6 cellular contexts compared by ENCODE assay signal in the genomic region with DNA sequence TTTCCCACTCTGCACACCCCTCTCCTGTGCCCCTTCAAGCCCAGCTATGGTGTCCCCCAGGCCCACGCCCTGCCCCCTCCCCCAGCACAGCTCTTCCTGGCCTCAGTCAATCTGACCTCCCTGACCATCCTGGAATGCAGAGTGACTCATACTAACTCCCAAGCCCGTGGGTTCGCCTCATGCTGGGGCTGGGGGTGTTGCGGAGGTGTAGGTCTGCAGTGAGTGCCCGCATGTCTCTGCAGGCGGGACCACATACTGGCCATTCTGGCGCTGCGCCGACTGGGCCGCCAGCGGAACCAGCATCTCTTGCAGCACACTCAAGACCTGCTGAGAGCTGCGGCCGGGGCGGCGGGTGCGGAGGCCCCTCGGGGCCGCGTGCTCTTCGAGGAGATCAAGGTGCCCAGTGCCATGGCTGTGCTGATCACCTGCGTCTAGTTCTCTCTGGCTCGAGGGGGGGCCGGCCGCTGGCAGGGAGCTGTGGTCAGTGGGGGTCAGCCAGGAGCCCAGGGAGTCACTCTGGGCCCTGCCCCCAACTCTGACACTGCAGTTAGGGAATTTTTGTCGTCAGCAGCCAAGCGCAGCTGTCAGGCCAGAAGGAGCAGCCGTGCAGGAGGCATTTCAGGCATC. TPM values are rescaled to one million over a fixed set of nuclear protein-coding genes. Genes with fewer than 3 reads are reported as not detected.
DNase-seq lines count a peak whose midpoint lies in the region; ATAC-seq, FAIRE-seq and TF ChIP-seq lines count a peak whose summit lies in the region.

No MANE protein-coding gene starts in this region.

- H3K36me3 Mint-ChIP-seq in Calu3 (ENCODE audit: insufficient read depth, unreplicated experiment): peaks cover 16% of the 10 kb centered on the region

- ATAC-seq in lower lobe of right lung (peak; percentile 15 to 28), HG03571 (IDR thresholded peaks at IDR 0.05; ENCODE audit: unreplicated experiment) (no peak)

- DNase-seq in Calu3: no peak
- DNase-seq in T1000 (lab: John Stamatoyannopoulos, UW): peak; percentile 46
- no peak for DNase-seq in lower lobe of right lung
- DNase-seq in DMS153 (lab: John Stamatoyannopoulos, UW): no peak
- no peak for DNase-seq in small intestine

- no peaks in the 10 kb centered on the region for H3K9me3 Mint-ChIP-seq in Calu3 (ENCODE audit: low read depth, unreplicated experiment)

- H3K27me3 ChIP-seq in lower lobe of right lung (ENCODE audit: low read depth) (no peaks in the 10 kb centered on the region), small intestine (ENCODE audit: control insufficient read depth in 2 of 2, insufficient read depth in 2 of 2, low read length in 2 of 2) (no peaks in the 10 kb centered on the region)

- H3K27ac ChIP-seq in lower lobe of right lung: peak overlapping the region; percentile 68
- peak overlapping the region in 1 of 2 donors; percentile 85 for H3K27ac ChIP-seq in small intestine (ENCODE audit: low read depth in 1 of 2, low read length in 1 of 2)

- H3K27ac Mint-ChIP-seq in Calu3 (ENCODE audit: unreplicated experiment): no peak overlapping the region

- H3K27me3 Mint-ChIP-seq in Calu3 (ENCODE audit: unreplicated experiment): no peaks in the 10 kb centered on the region

- TF ChIP-seq CTCF in Calu3 (IDR thresholded peaks at IDR 0.05; ENCODE audit: unreplicated experiment) (no peak), lower lobe of right lung (IDR thresholded peaks at IDR 0.05) (no peak)

- 72 to 87% (median 78%) methylated on average over 27 of the region's 27 CpGs for WGBS in small intestine, 3 donors

- H3K4me3 ChIP-seq in lower lobe of right lung: no peak overlapping the region
- H3K4me3 ChIP-seq in small intestine (ENCODE audit: low read depth in 1 of 2, low read length in 2 of 2): no peak overlapping the region

- peak overlapping the region; percentile 34 for H3K4me3 Mint-ChIP-seq in Calu3 (ENCODE audit: low read depth, unreplicated experiment)

- H3K9me3 ChIP-seq in lower lobe of right lung (no peaks in the 10 kb centered on the region), small intestine (ENCODE audit: control insufficient read depth, low read depth) (no peaks in the 10 kb centered on the region)

- H3K4me1 ChIP-seq in lower lobe of right lung (peaks cover 43% of the 10 kb centered on the region), small intestine (ENCODE audit: control insufficient read depth in 2 of 2, insufficient read depth in 1 of 2, low read depth in 1 of 2, low read length in 1 of 2) (peaks cover 0 to 19% of the 10 kb centered on the region in 2 donors)

- CTCF ChIA-PET in Calu3 (lab: Charles Lee): no interaction called here

- no TSS peak for BruUV-seq in Calu3 (replicated peaks; lab: Mats Ljungman, UMichigan)

- no peaks in the 10 kb centered on the region for H3K36me3 ChIP-seq in lower lobe of right lung
- H3K36me3 ChIP-seq in small intestine (ENCODE audit: control insufficient read depth in 2 of 2, insufficient read depth in 2 of 2, low read length in 2 of 2): no peaks in the 10 kb centered on the region

- peaks cover 49% of the 10 kb centered on the region for H3K4me1 Mint-ChIP-seq in Calu3 (ENCODE audit: low read depth, unreplicated experiment)

- no peak for FAIRE-seq in small intestine (lab: Jason Lieb, UNC)

- intact Hi-C loops in Calu3 (cut with micrococcal nuclease; ENCODE audit: unreplicated experiment) (no loop called here), lower lobe of right lung (cut with DNase I) (loop anchor here (10.0 kb wide), 1 partner anchor 185 kb away; no protein-coding TSS in a partner anchor)

RNA-seq across cellular contexts. Expression of gene TNFAIP2, which starts 13.4 kb away (rescaled TPM):
- total RNA-seq in Calu3 (2022) (113 and 195 TPM in 2 replicates), lower lobe of right lung (254 TPM)
- 10 to 100 TPM in 2 of 3 donors, 1 to 10 TPM in 1; 7.2 to 42.9 (median 11.9) TPM for polyA plus RNA-seq in small intestine

RNA-seq across cellular contexts. Expression of gene EXOC3L4, which starts 15.4 kb away (rescaled TPM):
- total RNA-seq in Calu3 (2022) (10.9 and 13.5 TPM in 2 replicates), lower lobe of right lung (3.6 TPM)
- polyA plus RNA-seq in small intestine: 100 to 1,000 TPM in 1 of 3 donors, 10 to 100 TPM in 2; 35.7 to 110 (median 85.1) TPM

RNA-seq across cellular contexts. Expression of gene LBHD2, which starts 25.9 kb away (rescaled TPM):
- total RNA-seq in Calu3 (2022) (not detected in 2 replicates), lower lobe of right lung (not detected)
- not detected for polyA plus RNA-seq in small intestine

RNA-seq across cellular contexts. Expression of gene CDC42BPB, which starts 52.6 kb away (rescaled TPM):
- 98.7 and 112 TPM in 2 replicates for total RNA-seq in Calu3 (2022)
- 114 TPM for total RNA-seq in lower lobe of right lung
- polyA plus RNA-seq in small intestine: 10 to 100 TPM; 29.2 to 48.3 (median 30.6) TPM
